ENCODE assay signal across 8 cellular contexts in the genomic region with DNA sequence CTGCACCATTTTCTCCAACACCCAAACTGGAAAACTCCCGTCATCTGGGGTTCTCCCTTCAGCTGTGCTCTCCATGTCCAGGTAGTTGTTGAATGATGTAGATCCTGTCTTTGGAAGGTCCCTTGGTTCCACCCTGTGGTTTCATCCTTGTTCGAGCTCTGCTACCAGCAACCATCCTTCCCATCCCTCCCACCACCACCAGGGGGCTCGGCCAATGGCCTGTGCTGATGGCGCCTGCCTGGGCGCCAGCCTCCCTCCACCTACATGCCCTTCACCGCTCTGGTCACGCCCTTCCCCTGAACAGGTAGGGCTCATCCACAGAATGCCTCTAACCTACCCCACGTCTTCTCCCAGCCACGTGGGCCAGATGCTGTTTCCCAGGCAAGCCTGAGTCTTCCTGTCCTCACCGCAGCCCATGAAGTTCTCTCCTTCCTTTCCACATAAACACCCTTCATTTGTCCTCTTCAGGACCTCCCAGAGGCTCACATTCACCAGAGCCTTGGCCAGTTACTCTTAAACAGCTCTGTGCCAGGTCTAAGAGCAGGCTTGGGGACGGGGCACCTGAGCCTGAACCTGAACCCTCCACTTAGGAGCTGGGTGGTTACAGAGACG.
DNase-seq lines count a peak whose midpoint lies in the region; ATAC-seq and TF ChIP-seq lines count a peak whose summit lies in the region.

No MANE protein-coding gene starts in this region.

- TF ChIP-seq CTCF in GM12872 (IDR thresholded peaks at IDR 0.05; ENCODE audit: insufficient read depth, low read depth, low read length) (peak; percentile 96), colonic mucosa (IDR thresholded peaks at IDR 0.05) (peak; percentile 21), sigmoid colon (IDR thresholded peaks at IDR 0.05) (peak in 3 of 4 experiments; percentile 20 to 40 (median 31))

- peaks cover 14% of the 10 kb centered on the region; the same call in 1 of the 2 replicates for H3K9me3 ChIP-seq in NT2/D1 (ENCODE audit: insufficient read depth, low read length)
- no peaks in the 10 kb centered on the region for H3K9me3 ChIP-seq in colonic mucosa
- H3K9me3 ChIP-seq in sigmoid colon = no peaks in the 10 kb centered on the region

- peaks cover 2% of the 10 kb centered on the region for H3K4me1 ChIP-seq in NT2/D1 (ENCODE audit: insufficient read depth, insufficient read length)
- no peaks in the 10 kb centered on the region for H3K4me1 ChIP-seq in colonic mucosa
- no peaks in the 10 kb centered on the region for H3K4me1 ChIP-seq in sigmoid colon

- H3K36me3 ChIP-seq in NT2/D1 (ENCODE audit: insufficient read depth, insufficient read length, low read length) (no peaks in the 10 kb centered on the region), colonic mucosa (no peaks in the 10 kb centered on the region), sigmoid colon (no peaks in the 10 kb centered on the region)

- H3K9ac ChIP-seq in NT2/D1 (ENCODE audit: insufficient read length, low read depth) = no peak overlapping the region
- no peak overlapping the region for H3K9ac ChIP-seq in colonic mucosa (ENCODE audit: low read depth in 2 of 2, low read length in 2 of 2)

- H3K4me3 ChIP-seq in NT2/D1 (ENCODE audit: insufficient read length, low read depth) = no peak overlapping the region
- H3K4me3 ChIP-seq in colonic mucosa = no peak overlapping the region
- no peak overlapping the region for H3K4me3 ChIP-seq in sigmoid colon

- no peak overlapping the region for H3K27ac ChIP-seq in colonic mucosa
- H3K27ac ChIP-seq in sigmoid colon = no peak overlapping the region

- no peak for TF ChIP-seq EP300 in sigmoid colon (IDR thresholded peaks at IDR 0.05)

- DNase-seq in NT2/D1 (ENCODE audit: low read depth, low spot score) = peak; percentile 20
- DNase-seq in colonic mucosa = peak; percentile 33
- no peak for DNase-seq in sigmoid colon
- no peak for DNase-seq in Kasumi-1 (lab: John Stamatoyannopoulos, UW)
- no peak for DNase-seq in foreskin melanocyte

- H3K27me3 ChIP-seq in NT2/D1 (ENCODE audit: insufficient read depth, insufficient read length) (no peaks in the 10 kb centered on the region), colonic mucosa (no peaks in the 10 kb centered on the region), sigmoid colon (peaks cover 0 to 3% (median 0%) of the 10 kb centered on the region in 3 donors)

- TF ChIP-seq POLR2A in sigmoid colon (IDR thresholded peaks at IDR 0.05) = no peak

- no peak for ATAC-seq in GM19395 (IDR thresholded peaks at IDR 0.05; ENCODE audit: unreplicated experiment)
- no peak for ATAC-seq in GM18520 (IDR thresholded peaks at IDR 0.05; ENCODE audit: unreplicated experiment)

- 68 to 89% methylated on average over 12 of the region's 12 CpGs for WGBS in sigmoid colon, 2 donors

- intact Hi-C loops in colonic mucosa (cut with DNase I) (no loop called here), sigmoid colon (cut with DNase I) (no loop called here)

Comparison
In these comparisons a context has a peak if more than half of its experiments do, and no peak if none do; other contexts are left out.
1. CTCF ChIP-seq: peak in every context shown above with its lines; median percentile 96 in GM12872; 31 in sigmoid colon; 21 in colonic mucosa.
2. DNase-seq: peak in NT2/D1 (single experiment) and colonic mucosa (single experiment); none in sigmoid colon (single experiment), Kasumi-1 (0 of 2) and foreskin melanocyte (single experiment).